ENCODE assay signal across 19 cellular contexts in genomic region chr13:101655435-101655834, GRCh38.
DNase-seq lines count a peak whose midpoint lies in the region; ATAC-seq and TF ChIP-seq lines count a peak whose summit lies in the region.
"Had no signal": no experiment of that assay in that cellular context is flagged by ENCODE, and none has a peak within 500 bp of the region (broad histone marks: within the 10 kb centered on the region; RNA-seq: fewer than 3 reads in every experiment).

No MANE protein-coding gene starts in this region.

- DNase-seq in SIG-M5 (lab: John Stamatoyannopoulos, UW) = peak; percentile 31
- DNase-seq in WTC11 (ENCODE audit: low spot score) = no peak
- no peak for DNase-seq in kidney tubule cell (ENCODE audit: low spot score)
- DNase-seq in CD4-positive, alpha-beta T cell = no peak
- DNase-seq: activated CD4-positive, CD25-positive, alpha-beta regulatory T cell treated with anti-CD3 and anti-CD28 coated beads, Interleukin-2, amount 50 U/mL, for 72 hours; activated T-cell treated with anti-CD3 and anti-CD28 coated beads, Interleukin-2, amount 50 U/mL, for 72 hours; DMS79; effector CD8-positive, alpha-beta T cell; gastrocnemius medialis; H9; NCI-H1105 treated with DMSO at 0.1 percent for 48 hours; NCI-H524; retina; SHP77; stimulated activated naive CD8-positive, alpha-beta T cell treated with anti-CD3 and anti-CD28 coated beads, Interleukin-15, amount 100 ng/mL, for 72 hours had no signal

- no peak overlapping the region for H3K27ac Mint-ChIP-seq in WTC11
- H3K27ac Mint-ChIP-seq in CD4-positive, alpha-beta T cell = no peak overlapping the region
- H3K27ac Mint-ChIP-seq: activated T-cell treated with anti-CD3 and anti-CD28 coated beads, Interleukin-2, amount 50 U/mL, for 72 hours; H9 had no signal

- peaks cover 5% of the 10 kb centered on the region for H3K4me1 Mint-ChIP-seq in WTC11
- no peaks in the 10 kb centered on the region for H3K4me1 Mint-ChIP-seq in CD4-positive, alpha-beta T cell (ENCODE audit: low read depth)

- ATAC-seq in GM18517 (IDR thresholded peaks at IDR 0.05; ENCODE audit: unreplicated experiment) (peak; percentile 74), GM21528 (IDR thresholded peaks at IDR 0.05; ENCODE audit: low FRiP score, unreplicated experiment) (peak; percentile 79), HG03442 (IDR thresholded peaks at IDR 0.05; ENCODE audit: unreplicated experiment) (peak; percentile 77), WTC11 (no peak), HG03045 (IDR thresholded peaks at IDR 0.05; ENCODE audit: unreplicated experiment) (no peak)
- ATAC-seq in CD4-positive, alpha-beta T cell (ENCODE audit: poor library complexity) = no peak
- ATAC-seq: activated T-cell treated with anti-CD3 and anti-CD28 coated beads, Interleukin-2, amount 50 U/mL, for 72 hours; gastrocnemius medialis; stimulated activated naive CD8-positive, alpha-beta T cell treated with anti-CD3 and anti-CD28 coated beads, Interleukin-15, amount 100 ng/mL, for 72 hours had no signal

- CTCF ChIA-PET in WTC11 (lab: Charles Lee) = no interaction called here
- CTCF ChIA-PET in CD4-positive, alpha-beta T cell (lab: Charles Lee) = no interaction called here

- H3K27me3 ChIP-seq in CD4-positive, alpha-beta T cell (ENCODE audit: control insufficient read depth, insufficient read depth, low read length) = no peaks in the 10 kb centered on the region
- H3K27me3 ChIP-seq: gastrocnemius medialis had no signal

- H3K9me3 ChIP-seq in CD4-positive, alpha-beta T cell (ENCODE audit: control insufficient read depth, low read length) = no peaks in the 10 kb centered on the region
- H3K9me3 ChIP-seq: gastrocnemius medialis had no signal

- POLR2A ChIA-PET in WTC11 (lab: Charles Lee) = no interaction called here
- POLR2A ChIA-PET in CD4-positive, alpha-beta T cell (lab: Charles Lee) = no interaction called here

- H3K9me3 Mint-ChIP-seq in WTC11 = peaks cover 17% of the 10 kb centered on the region
- peaks cover 3% of the 10 kb centered on the region for H3K9me3 Mint-ChIP-seq in CD4-positive, alpha-beta T cell
- H3K9me3 Mint-ChIP-seq: H9 had no signal

- no peak for TF ChIP-seq CTCF in WTC11 (IDR thresholded peaks at IDR 0.05)
- no peak for TF ChIP-seq CTCF in CD4-positive, alpha-beta T cell (IDR thresholded peaks at IDR 0.05)

- intact Hi-C loops in CD4-positive, alpha-beta T cell (cut with DNase I, micrococcal nuclease) = no loop called here

- H3K27ac ChIP-seq in CD4-positive, alpha-beta T cell (ENCODE audit: low read depth, low read length) = no peak overlapping the region
- H3K27ac ChIP-seq: gastrocnemius medialis had no signal

- H3K27me3 Mint-ChIP-seq in WTC11 (ENCODE audit: low read depth) = no peaks in the 10 kb centered on the region
- H3K27me3 Mint-ChIP-seq in CD4-positive, alpha-beta T cell = peaks cover 4% of the 10 kb centered on the region

- no peaks in the 10 kb centered on the region for H3K36me3 Mint-ChIP-seq in WTC11
- H3K36me3 Mint-ChIP-seq in CD4-positive, alpha-beta T cell (ENCODE audit: low read depth) = no peaks in the 10 kb centered on the region

- H3K4me3 Mint-ChIP-seq in WTC11 = no peak overlapping the region
- no peak overlapping the region for H3K4me3 Mint-ChIP-seq in CD4-positive, alpha-beta T cell
- H3K4me3 Mint-ChIP-seq: activated T-cell treated with anti-CD3 and anti-CD28 coated beads, Interleukin-2, amount 50 U/mL, for 72 hours; H9; stimulated activated naive CD8-positive, alpha-beta T cell treated with anti-CD3 and anti-CD28 coated beads, Interleukin-15, amount 100 ng/mL, for 72 hours had no signal

TF ChIP-seq in WTC11, 78 proteins besides CTCF, POLR2A, EP300 and RAD21:
- no peak for TF ChIP-seq ZNF121 (CRISPR knock-in tag; IDR thresholded peaks at IDR 0.05)
- no peak for TF ChIP-seq PREB (CRISPR knock-in tag; IDR thresholded peaks at IDR 0.05; ENCODE audit: borderline replicate concordance)
- no peak for TF ChIP-seq ESRRA (CRISPR knock-in tag; IDR thresholded peaks at IDR 0.05; ENCODE audit: borderline replicate concordance)
- TF ChIP-seq ATF1 (CRISPR knock-in tag; IDR thresholded peaks at IDR 0.05) = no peak
- TF ChIP-seq ZNF219 (CRISPR knock-in tag; IDR thresholded peaks at IDR 0.05; ENCODE audit: borderline replicate concordance) = no peak
- no peak for TF ChIP-seq SOX15 (CRISPR knock-in tag; IDR thresholded peaks at IDR 0.05)
- no peak for TF ChIP-seq SP1 (CRISPR knock-in tag; conservative IDR thresholded peaks at IDR 0.05)
- no peak for TF ChIP-seq ZNF671 (CRISPR knock-in tag; IDR thresholded peaks at IDR 0.05)
- no peak for TF ChIP-seq OVOL2 (CRISPR knock-in tag; IDR thresholded peaks at IDR 0.05; ENCODE audit: borderline replicate concordance)
- TF ChIP-seq ZNF317 (CRISPR knock-in tag; IDR thresholded peaks at IDR 0.05; ENCODE audit: borderline replicate concordance, low read depth) = no peak
- no peak for TF ChIP-seq USF2 (CRISPR knock-in tag; IDR thresholded peaks at IDR 0.05)
- TF ChIP-seq CREM (CRISPR knock-in tag; IDR thresholded peaks at IDR 0.05) = no peak
- TF ChIP-seq RELA (CRISPR knock-in tag; IDR thresholded peaks at IDR 0.05; ENCODE audit: borderline replicate concordance) = no peak
- TF ChIP-seq CBFB (CRISPR knock-in tag; IDR thresholded peaks at IDR 0.05; ENCODE audit: low read depth) = no peak
- TF ChIP-seq STAT6 (CRISPR knock-in tag; conservative IDR thresholded peaks at IDR 0.05; ENCODE audit: low read depth) = no peak
- no peak for TF ChIP-seq JAZF1 (CRISPR knock-in tag; IDR thresholded peaks at IDR 0.05)
- TF ChIP-seq MLX (CRISPR knock-in tag; IDR thresholded peaks at IDR 0.05) = no peak

Comparison
In these comparisons a context has a peak if more than half of its experiments do, and no peak if none do; other contexts are left out.
1. ATAC-seq: peak in GM18517 (single experiment), GM21528 (single experiment) and HG03442 (single experiment); none in WTC11 (single experiment), HG03045 (single experiment) and CD4-positive, alpha-beta T cell (single experiment).